In the genomic region with DNA sequence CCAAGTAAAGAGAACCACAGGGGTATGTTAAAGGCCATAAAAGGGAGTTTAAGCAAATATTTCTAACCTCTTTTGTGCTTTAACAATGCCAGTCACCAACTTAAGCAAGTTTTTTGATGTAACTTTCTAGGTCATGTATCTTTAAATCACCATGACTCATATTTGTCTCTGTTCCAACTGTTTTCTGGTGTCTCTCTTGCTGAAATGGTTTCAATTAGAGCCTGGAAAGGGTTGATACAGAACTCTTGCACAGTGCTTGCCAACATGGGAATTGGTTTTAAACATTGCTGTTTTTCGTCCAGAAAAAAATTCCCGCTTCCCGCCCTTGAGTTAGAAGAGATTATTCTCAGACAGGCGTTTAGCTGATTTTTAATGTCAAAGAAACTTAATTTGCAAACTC, we compare ENCODE assay signal across 13 cellular contexts. TPM values are rescaled to one million over a fixed set of nuclear protein-coding genes. Genes with fewer than 3 reads are reported as not detected.
DNase-seq lines count a peak whose midpoint lies in the region; TF ChIP-seq lines count a peak whose summit lies in the region.
"Had no signal": no experiment of that assay in that cellular context is flagged by ENCODE, and none has a peak within 500 bp of the region (broad histone marks: within the 10 kb centered on the region; RNA-seq: fewer than 3 reads in every experiment).

No MANE protein-coding gene starts in this region.

- no peaks in the 10 kb centered on the region for H3K4me1 ChIP-seq in osteoblast (ENCODE audit: insufficient read depth, low read length)
- no peaks in the 10 kb centered on the region for H3K4me1 ChIP-seq in CD4-positive, alpha-beta memory T cell (ENCODE audit: insufficient read depth, low read length)

- H2AFZ ChIP-seq in osteoblast (ENCODE audit: low read length), result no peak overlapping the region

- peaks cover 0 to 3% (median 0%) of the 10 kb centered on the region in 8 donors for H3K9me3 Mint-ChIP-seq in CD4-positive, alpha-beta memory T cell
- H3K9me3 Mint-ChIP-seq: activated naive CD4-positive, alpha-beta T cell treated with anti-CD3 and anti-CD28 coated beads, Interleukin-2, amount 50 U/mL, for 72 hours had no signal

- H3K27ac ChIP-seq in osteoblast (ENCODE audit: low read depth, low read length), result no peak overlapping the region
- H3K27ac ChIP-seq in CD4-positive, alpha-beta memory T cell (ENCODE audit: low read depth, low read length), result no peak overlapping the region

- peak; percentile 41 for DNase-seq in ELR (ENCODE audit: low read depth)
- peak; percentile 10 for DNase-seq in NCI-H226
- DNase-seq in epidermal melanocyte (ENCODE audit: insufficient read length, low spot score), result peak; percentile 24
- DNase-seq in osteoblast (ENCODE audit: insufficient read length, low spot score, missing footprints), result no peak
- DNase-seq in NCI-H1417 treated with DMSO at 0.1 percent for 48 hours (lab: John Stamatoyannopoulos, UW), result no peak
- no peak for DNase-seq in CD4-positive, alpha-beta memory T cell
- DNase-seq in COLO668 (lab: John Stamatoyannopoulos, UW; ENCODE audit: unreplicated experiment), result no peak
- no peak for DNase-seq in ureter (ENCODE audit: low spot score)
- DNase-seq: DMS79 treated with DMSO at 0.1 percent for 48 hours; effector CD8-positive, alpha-beta T cell; naive thymus-derived CD4-positive, alpha-beta T cell; NCI-H1694 treated with DMSO at 0.1 percent for 48 hours had no signal

- H3K36me3 Mint-ChIP-seq in CD4-positive, alpha-beta memory T cell, result no peaks in the 10 kb centered on the region
- H3K36me3 Mint-ChIP-seq: activated naive CD4-positive, alpha-beta T cell treated with anti-CD3 and anti-CD28 coated beads, Interleukin-2, amount 50 U/mL, for 72 hours; naive thymus-derived CD4-positive, alpha-beta T cell had no signal

- no peaks in the 10 kb centered on the region for H3K4me1 Mint-ChIP-seq in CD4-positive, alpha-beta memory T cell

- H3K27me3 Mint-ChIP-seq in CD4-positive, alpha-beta memory T cell, result peaks cover 4% of the 10 kb centered on the region in 2 donors

- no peaks in the 10 kb centered on the region for H4K20me1 ChIP-seq in osteoblast (ENCODE audit: insufficient read depth, low read length)

- POLR2A ChIA-PET in CD4-positive, alpha-beta memory T cell (lab: Charles Lee; ENCODE audit: partially characterized antibody), result no interaction called here

- H3K4me3 ChIP-seq in osteoblast (ENCODE audit: insufficient read depth, low read length), result no peak overlapping the region
- no peak overlapping the region for H3K4me3 ChIP-seq in CD4-positive, alpha-beta memory T cell (ENCODE audit: low read length in 2 of 2)

- H3K9me3 ChIP-seq in osteoblast (ENCODE audit: low read depth, low read length), result no peaks in the 10 kb centered on the region
- no peaks in the 10 kb centered on the region for H3K9me3 ChIP-seq in CD4-positive, alpha-beta memory T cell (ENCODE audit: control insufficient read depth in 1 of 2, low read length in 2 of 2)

- no peak overlapping the region for H3K4me3 Mint-ChIP-seq in CD4-positive, alpha-beta memory T cell
- H3K4me3 Mint-ChIP-seq: naive thymus-derived CD4-positive, alpha-beta T cell had no signal

- H3K4me2 ChIP-seq in osteoblast (ENCODE audit: insufficient read depth, low read length), result peak overlapping the region; percentile 16

- no peak for TF ChIP-seq CTCF in osteoblast (IDR thresholded peaks at IDR 0.05; ENCODE audit: extremely low read depth, low read depth, low read length)

- no peaks in the 10 kb centered on the region for H3K79me2 ChIP-seq in osteoblast (ENCODE audit: insufficient read depth, low read length)

- H3K36me3 ChIP-seq in osteoblast (ENCODE audit: insufficient read depth, low read length), result no peaks in the 10 kb centered on the region
- H3K36me3 ChIP-seq in CD4-positive, alpha-beta memory T cell (ENCODE audit: insufficient read depth, low read length), result no peaks in the 10 kb centered on the region

- H3K27me3 ChIP-seq in osteoblast (ENCODE audit: insufficient read depth, low read length), result no peaks in the 10 kb centered on the region
- H3K27me3 ChIP-seq in CD4-positive, alpha-beta memory T cell (ENCODE audit: insufficient read depth, low read length), result no peaks in the 10 kb centered on the region

- no peak overlapping the region for H3K27ac Mint-ChIP-seq in CD4-positive, alpha-beta memory T cell
- H3K27ac Mint-ChIP-seq: activated naive CD4-positive, alpha-beta T cell treated with anti-CD3 and anti-CD28 coated beads, Interleukin-2, amount 50 U/mL, for 72 hours; naive thymus-derived CD4-positive, alpha-beta T cell had no signal

- CTCF ChIA-PET in CD4-positive, alpha-beta memory T cell (lab: Charles Lee; ENCODE audit: partially characterized antibody), result no interaction called here

- intact Hi-C loops in CD4-positive, alpha-beta memory T cell (cut with micrococcal nuclease), result no loop called here

RNA-seq across cellular contexts. Expression of a gene that starts 46.5 kb away (rescaled TPM):
- total RNA-seq in osteoblast, result 14.5 and 16.2 TPM in 2 replicates
- total RNA-seq in CD4-positive, alpha-beta memory T cell, result 1 to 10 TPM; 1.2 TPM
- polyA plus RNA-seq in CD4-positive, alpha-beta memory T cell, result not detected
- 10.3 TPM for total RNA-seq in ureter
- polyA plus RNA-seq: naive thymus-derived CD4-positive, alpha-beta T cell had no signal

Comparison
In these comparisons a context has a peak if more than half of its experiments do, and no peak if none do; other contexts are left out.
1. DNase-seq: peak in ELR (single experiment), NCI-H226 (single experiment) and epidermal melanocyte (single experiment); none in osteoblast (single experiment), NCI-H1417 treated with DMSO at 0.1 percent for 48 hours (single experiment), CD4-positive, alpha-beta memory T cell (0 of 5), COLO668 (single experiment) and ureter (single experiment).